ENCODE assay signal across 12 cellular contexts in genomic region chr6:3383525-3383924, GRCh38.
DNase-seq lines count a peak whose midpoint lies in the region; ATAC-seq and TF ChIP-seq lines count a peak whose summit lies in the region.
"Had no signal": no experiment of that assay in that cellular context is flagged by ENCODE, and none has a peak within 500 bp of the region (broad histone marks: within the 10 kb centered on the region; RNA-seq: fewer than 3 reads in every experiment).

No MANE protein-coding gene starts in this region.

- TF ChIP-seq RAD21 in liver (IDR thresholded peaks at IDR 0.05), result peak in 1 of 2 donors; percentile 43

- H3K36me3 Mint-ChIP-seq in activated T-cell treated with anti-CD3 and anti-CD28 coated beads, Interleukin-2, amount 50 U/mL, for 4 hours (ENCODE audit: insufficient read depth), result peaks cover 5% of the 10 kb centered on the region
- H3K36me3 Mint-ChIP-seq in activated naive CD4-positive, alpha-beta T cell treated with anti-CD3 and anti-CD28 coated beads, Interleukin-2, amount 10 ng/mL, durations not matched to agents 7 days and 5 days, result no peaks in the 10 kb centered on the region

- no peak overlapping the region for H3K4me3 Mint-ChIP-seq in activated T-cell treated with anti-CD3 and anti-CD28 coated beads, Interleukin-2, amount 50 U/mL, for 4 hours
- H3K4me3 Mint-ChIP-seq in activated naive CD4-positive, alpha-beta T cell treated with anti-CD3 and anti-CD28 coated beads, Interleukin-2, amount 10 ng/mL, durations not matched to agents 7 days and 5 days, result no peak overlapping the region
- H3K4me3 Mint-ChIP-seq: activated CD4-positive, alpha-beta T cell treated with anti-CD3 and anti-CD28 coated beads for 36 hours had no signal

- no peak overlapping the region for H3K27ac Mint-ChIP-seq in activated naive CD4-positive, alpha-beta T cell treated with anti-CD3 and anti-CD28 coated beads, Interleukin-2, amount 10 ng/mL, durations not matched to agents 7 days and 5 days
- H3K27ac Mint-ChIP-seq: activated CD4-positive, alpha-beta T cell treated with anti-CD3 and anti-CD28 coated beads for 36 hours had no signal

- no peaks in the 10 kb centered on the region for H3K9me3 Mint-ChIP-seq in activated T-cell treated with anti-CD3 and anti-CD28 coated beads, Interleukin-2, amount 50 U/mL, for 4 hours
- no peaks in the 10 kb centered on the region for H3K9me3 Mint-ChIP-seq in activated naive CD4-positive, alpha-beta T cell treated with anti-CD3 and anti-CD28 coated beads, Interleukin-2, amount 10 ng/mL, durations not matched to agents 7 days and 5 days

- H3K36me3 ChIP-seq in ACC112 (ENCODE audit: insufficient read depth, low read length) (no peaks in the 10 kb centered on the region), liver (ENCODE audit: control insufficient read depth in 4 of 4, insufficient read depth in 3 of 4, low read depth in 1 of 4, low read length in 3 of 4) (no peaks in the 10 kb centered on the region)

- TF ChIP-seq CTCF in astrocyte of the spinal cord (IDR thresholded peaks at IDR 0.05; ENCODE audit: low read depth, low read length) (no peak), liver (IDR thresholded peaks at IDR 0.05; ENCODE audit: low read depth, low read length, missing input control) (no peak)

- H3K27me3 ChIP-seq in ACC112 (ENCODE audit: insufficient read depth, low read length), result no peaks in the 10 kb centered on the region
- H3K27me3 ChIP-seq in liver (ENCODE audit: control insufficient read depth in 4 of 4, insufficient read depth in 4 of 4, low read length in 3 of 4), result no peaks in the 10 kb centered on the region

- H3K4me1 ChIP-seq in ACC112 (ENCODE audit: control insufficient read depth, insufficient read depth, low read length, unreplicated experiment) (peaks cover 30% of the 10 kb centered on the region), liver (ENCODE audit: control insufficient read depth in 4 of 4, insufficient read depth in 4 of 4, low read length in 3 of 4) (peaks cover 15 to 67% (median 47%) of the 10 kb centered on the region in 4 donors)

- H3K79me2 ChIP-seq in ACC112 (ENCODE audit: control insufficient read depth, insufficient read depth, low read length, unreplicated experiment), result peaks cover 2% of the 10 kb centered on the region

- no peak overlapping the region for H3K9ac ChIP-seq in liver (ENCODE audit: low read depth in 1 of 2, low read length in 2 of 2)

- H3K27me3 Mint-ChIP-seq in activated T-cell treated with anti-CD3 and anti-CD28 coated beads, Interleukin-2, amount 50 U/mL, for 4 hours (ENCODE audit: low read depth), result peaks cover 9% of the 10 kb centered on the region
- no peaks in the 10 kb centered on the region for H3K27me3 Mint-ChIP-seq in activated naive CD4-positive, alpha-beta T cell treated with anti-CD3 and anti-CD28 coated beads, Interleukin-2, amount 10 ng/mL, durations not matched to agents 7 days and 5 days
- H3K27me3 Mint-ChIP-seq: activated CD4-positive, alpha-beta T cell treated with anti-CD3 and anti-CD28 coated beads for 36 hours had no signal

- H3K4me3 ChIP-seq in ACC112 (ENCODE audit: low read depth, low read length), result no peak overlapping the region
- H3K4me3 ChIP-seq in astrocyte of the spinal cord (ENCODE audit: low read depth, low read length), result no peak overlapping the region
- no peak overlapping the region for H3K4me3 ChIP-seq in liver (ENCODE audit: low read depth in 1 of 3, low read length in 3 of 3)

- DNase-seq in HS-5 (ENCODE audit: low read depth), result peak; percentile 4
- DNase-seq in astrocyte of the spinal cord (ENCODE audit: low read depth, low spot score), result peak; percentile 54
- DNase-seq in NCI-H446 (lab: John Stamatoyannopoulos, UW), result no peak
- DNase-seq in activated T-cell treated with anti-CD3 and anti-CD28 coated beads, Interleukin-2, amount 50 U/mL, for 4 hours, result no peak
- no peak for DNase-seq in activated naive CD4-positive, alpha-beta T cell treated with anti-CD3 and anti-CD28 coated beads, Interleukin-2, amount 10 ng/mL, durations not matched to agents 7 days and 5 days
- DNase-seq: activated CD4-positive, alpha-beta T cell treated with anti-CD3 and anti-CD28 coated beads for 36 hours; AML-193; NCI-H1105; stimulated activated CD4-positive, alpha-beta T cell treated with anti-CD3 and anti-CD28 coated beads, Interleukin-4, amount 100 ng/mL, for 4 hours had no signal

- in situ Hi-C loops in astrocyte of the spinal cord (cut with HindIII; ENCODE audit: low sequenced_read_pairs), result no loop called here

- H3K9me3 ChIP-seq in liver (ENCODE audit: control insufficient read depth in 4 of 4, low read length in 3 of 4), result no peaks in the 10 kb centered on the region

- H2AFZ ChIP-seq in ACC112 (ENCODE audit: low read length, unreplicated experiment), result no peak overlapping the region

- peaks cover 14% of the 10 kb centered on the region for H3K4me1 Mint-ChIP-seq in activated T-cell treated with anti-CD3 and anti-CD28 coated beads, Interleukin-2, amount 50 U/mL, for 4 hours (ENCODE audit: low read depth)
- peaks cover 5% of the 10 kb centered on the region for H3K4me1 Mint-ChIP-seq in activated naive CD4-positive, alpha-beta T cell treated with anti-CD3 and anti-CD28 coated beads, Interleukin-2, amount 10 ng/mL, durations not matched to agents 7 days and 5 days

- 18% methylated on average over 8 of the region's 8 CpGs for WGBS in liver

- no peak for ATAC-seq in activated T-cell treated with anti-CD3 and anti-CD28 coated beads, Interleukin-2, amount 50 U/mL, for 4 hours
- ATAC-seq in HG02610 (IDR thresholded peaks at IDR 0.05; ENCODE audit: unreplicated experiment), result no peak
- ATAC-seq: activated CD4-positive, alpha-beta T cell treated with anti-CD3 and anti-CD28 coated beads for 36 hours had no signal

- CTCF ChIA-PET in activated naive CD4-positive, alpha-beta T cell treated with anti-CD3 and anti-CD28 coated beads, Interleukin-2, amount 10 ng/mL, durations not matched to agents 7 days and 5 days (lab: Charles Lee), result no interaction called here

- H3K27ac ChIP-seq in ACC112 (ENCODE audit: low read depth, low read length) (peak overlapping the region; percentile 0; the same call in 1 of the 2 replicates), liver (ENCODE audit: low read depth in 1 of 2, low read length in 2 of 2) (peak overlapping the region; percentile 54 to 76)

TF ChIP-seq in liver, 16 proteins besides CTCF, POLR2A, EP300 and RAD21:
- TF ChIP-seq RXRA (IDR thresholded peaks at IDR 0.05) (peak; percentile 16 to 39), SP1 (IDR thresholded peaks at IDR 0.05) (peak; percentile 11), ATF3 (IDR thresholded peaks at IDR 0.05) (no peak)

Comparison
In these comparisons a context has a peak if more than half of its experiments do, and no peak if none do; other contexts are left out.
1. DNase-seq: peak in HS-5 (single experiment) and astrocyte of the spinal cord (single experiment); none in NCI-H446 (0 of 2), activated T-cell treated with anti-CD3 and anti-CD28 coated beads, Interleukin-2, amount 50 U/mL, for 4 hours (single experiment) and activated naive CD4-positive, alpha-beta T cell treated with anti-CD3 and anti-CD28 coated beads, Interleukin-2, amount 10 ng/mL, durations not matched to agents 7 days and 5 days (single experiment).